Comparison of ENCODE assay signal across 1 cellular context in the genomic region with DNA sequence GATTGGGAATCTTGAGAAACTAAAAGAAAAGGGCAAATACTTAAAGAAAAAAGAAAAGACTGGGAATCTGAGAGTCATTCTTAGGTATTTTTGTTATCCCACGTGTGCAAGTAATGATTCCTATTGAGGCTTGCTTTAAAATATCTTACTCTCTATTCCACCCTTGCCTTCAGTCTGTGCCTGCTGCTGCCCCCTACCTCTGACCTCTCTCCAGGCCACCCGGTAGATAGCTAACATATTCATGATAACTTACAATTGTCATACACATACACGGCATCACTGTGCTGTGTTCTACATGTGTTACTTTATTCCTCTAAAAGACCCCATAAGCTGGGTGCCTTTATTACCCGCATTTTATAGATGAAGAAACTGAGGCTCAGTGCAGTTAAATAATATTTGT.
TF ChIP-seq lines count a peak whose summit lies in the region.

No MANE protein-coding gene starts in this region.

TF ChIP-seq in K562, 482 proteins besides CTCF, POLR2A, EP300 and RAD21:
- TF ChIP-seq, protein P1, sequence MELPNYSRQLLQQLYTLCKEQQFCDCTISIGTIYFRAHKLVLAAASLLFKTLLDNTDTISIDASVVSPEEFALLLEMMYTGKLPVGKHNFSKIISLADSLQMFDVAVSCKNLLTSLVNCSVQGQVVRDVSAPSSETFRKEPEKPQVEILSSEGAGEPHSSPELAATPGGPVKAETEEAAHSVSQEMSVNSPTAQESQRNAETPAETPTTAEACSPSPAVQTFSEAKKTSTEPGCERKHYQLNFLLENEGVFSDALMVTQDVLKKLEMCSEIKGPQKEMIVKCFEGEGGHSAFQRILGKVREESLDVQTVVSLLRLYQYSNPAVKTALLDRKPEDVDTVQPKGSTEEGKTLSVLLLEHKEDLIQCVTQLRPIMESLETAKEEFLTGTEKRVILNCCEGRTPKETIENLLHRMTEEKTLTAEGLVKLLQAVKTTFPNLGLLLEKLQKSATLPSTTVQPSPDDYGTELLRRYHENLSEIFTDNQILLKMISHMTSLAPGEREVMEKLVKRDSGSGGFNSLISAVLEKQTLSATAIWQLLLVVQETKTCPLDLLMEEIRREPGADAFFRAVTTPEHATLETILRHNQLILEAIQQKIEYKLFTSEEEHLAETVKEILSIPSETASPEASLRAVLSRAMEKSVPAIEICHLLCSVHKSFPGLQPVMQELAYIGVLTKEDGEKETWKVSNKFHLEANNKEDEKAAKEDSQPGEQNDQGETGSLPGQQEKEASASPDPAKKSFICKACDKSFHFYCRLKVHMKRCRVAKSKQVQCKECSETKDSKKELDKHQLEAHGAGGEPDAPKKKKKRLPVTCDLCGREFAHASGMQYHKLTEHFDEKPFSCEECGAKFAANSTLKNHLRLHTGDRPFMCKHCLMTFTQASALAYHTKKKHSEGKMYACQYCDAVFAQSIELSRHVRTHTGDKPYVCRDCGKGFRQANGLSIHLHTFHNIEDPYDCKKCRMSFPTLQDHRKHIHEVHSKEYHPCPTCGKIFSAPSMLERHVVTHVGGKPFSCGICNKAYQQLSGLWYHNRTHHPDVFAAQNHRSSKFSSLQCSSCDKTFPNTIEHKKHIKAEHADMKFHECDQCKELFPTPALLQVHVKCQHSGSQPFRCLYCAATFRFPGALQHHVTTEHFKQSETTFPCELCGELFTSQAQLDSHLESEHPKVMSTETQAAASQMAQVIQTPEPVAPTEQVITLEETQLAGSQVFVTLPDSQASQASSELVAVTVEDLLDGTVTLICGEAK (IDR thresholded peaks at IDR 0.05) = no peak
- TF ChIP-seq, protein P1 (CRISPR knock-in tag; IDR thresholded peaks at IDR 0.05) = no peak
- TF ChIP-seq, protein P2, sequence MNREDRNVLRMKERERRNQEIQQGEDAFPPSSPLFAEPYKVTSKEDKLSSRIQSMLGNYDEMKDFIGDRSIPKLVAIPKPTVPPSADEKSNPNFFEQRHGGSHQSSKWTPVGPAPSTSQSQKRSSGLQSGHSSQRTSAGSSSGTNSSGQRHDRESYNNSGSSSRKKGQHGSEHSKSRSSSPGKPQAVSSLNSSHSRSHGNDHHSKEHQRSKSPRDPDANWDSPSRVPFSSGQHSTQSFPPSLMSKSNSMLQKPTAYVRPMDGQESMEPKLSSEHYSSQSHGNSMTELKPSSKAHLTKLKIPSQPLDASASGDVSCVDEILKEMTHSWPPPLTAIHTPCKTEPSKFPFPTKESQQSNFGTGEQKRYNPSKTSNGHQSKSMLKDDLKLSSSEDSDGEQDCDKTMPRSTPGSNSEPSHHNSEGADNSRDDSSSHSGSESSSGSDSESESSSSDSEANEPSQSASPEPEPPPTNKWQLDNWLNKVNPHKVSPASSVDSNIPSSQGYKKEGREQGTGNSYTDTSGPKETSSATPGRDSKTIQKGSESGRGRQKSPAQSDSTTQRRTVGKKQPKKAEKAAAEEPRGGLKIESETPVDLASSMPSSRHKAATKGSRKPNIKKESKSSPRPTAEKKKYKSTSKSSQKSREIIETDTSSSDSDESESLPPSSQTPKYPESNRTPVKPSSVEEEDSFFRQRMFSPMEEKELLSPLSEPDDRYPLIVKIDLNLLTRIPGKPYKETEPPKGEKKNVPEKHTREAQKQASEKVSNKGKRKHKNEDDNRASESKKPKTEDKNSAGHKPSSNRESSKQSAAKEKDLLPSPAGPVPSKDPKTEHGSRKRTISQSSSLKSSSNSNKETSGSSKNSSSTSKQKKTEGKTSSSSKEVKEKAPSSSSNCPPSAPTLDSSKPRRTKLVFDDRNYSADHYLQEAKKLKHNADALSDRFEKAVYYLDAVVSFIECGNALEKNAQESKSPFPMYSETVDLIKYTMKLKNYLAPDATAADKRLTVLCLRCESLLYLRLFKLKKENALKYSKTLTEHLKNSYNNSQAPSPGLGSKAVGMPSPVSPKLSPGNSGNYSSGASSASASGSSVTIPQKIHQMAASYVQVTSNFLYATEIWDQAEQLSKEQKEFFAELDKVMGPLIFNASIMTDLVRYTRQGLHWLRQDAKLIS (CRISPR knock-in tag; IDR thresholded peaks at IDR 0.05) = no peak
- no peak for TF ChIP-seq ESRRB (CRISPR knock-in tag; IDR thresholded peaks at IDR 0.05; ENCODE audit: borderline replicate concordance)
- no peak for TF ChIP-seq NR3C1 (CRISPR knock-in tag; IDR thresholded peaks at IDR 0.05)
- no peak for TF ChIP-seq NCOR1 (IDR thresholded peaks at IDR 0.05)
- no peak for TF ChIP-seq SIRT6 (IDR thresholded peaks at IDR 0.05; ENCODE audit: low read depth, low read length)
- TF ChIP-seq FOXA1 (IDR thresholded peaks at IDR 0.05; ENCODE audit: borderline replicate concordance) = no peak
- TF ChIP-seq RBBP5 (IDR thresholded peaks at IDR 0.05; ENCODE audit: borderline replicate concordance, insufficient read depth, low read length, poor library complexity, severe bottlenecking) = no peak
- no peak for TF ChIP-seq ILK (tag; IDR thresholded peaks at IDR 0.05; ENCODE audit: borderline replicate concordance, low read depth)
- no peak for TF ChIP-seq ZNF384 (IDR thresholded peaks at IDR 0.05; ENCODE audit: low read depth, low read length)
- TF ChIP-seq RBM25 (IDR thresholded peaks at IDR 0.05; ENCODE audit: low read depth, low read length, severe bottlenecking) = no peak
- TF ChIP-seq, protein P3, sequence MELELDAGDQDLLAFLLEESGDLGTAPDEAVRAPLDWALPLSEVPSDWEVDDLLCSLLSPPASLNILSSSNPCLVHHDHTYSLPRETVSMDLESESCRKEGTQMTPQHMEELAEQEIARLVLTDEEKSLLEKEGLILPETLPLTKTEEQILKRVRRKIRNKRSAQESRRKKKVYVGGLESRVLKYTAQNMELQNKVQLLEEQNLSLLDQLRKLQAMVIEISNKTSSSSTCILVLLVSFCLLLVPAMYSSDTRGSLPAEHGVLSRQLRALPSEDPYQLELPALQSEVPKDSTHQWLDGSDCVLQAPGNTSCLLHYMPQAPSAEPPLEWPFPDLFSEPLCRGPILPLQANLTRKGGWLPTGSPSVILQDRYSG (tag; conservative IDR thresholded peaks at IDR 0.05; ENCODE audit: low read depth) = no peak
- TF ChIP-seq CREM (IDR thresholded peaks at IDR 0.05; ENCODE audit: low read depth) = no peak
- TF ChIP-seq EP400 (IDR thresholded peaks at IDR 0.05) = no peak
- no peak for TF ChIP-seq ASH1L (IDR thresholded peaks at IDR 0.05; ENCODE audit: borderline replicate concordance, low read depth, partially characterized antibody)
